In genomic region chr13:51004111-51004865, GRCh38 we compare ENCODE assay signal across 19 cellular contexts.
DNase-seq lines count a peak whose midpoint lies in the region; TF ChIP-seq lines count a peak whose summit lies in the region.
"Had no signal": no experiment of that assay in that cellular context is flagged by ENCODE, and none has a peak within 500 bp of the region (broad histone marks: within the 10 kb centered on the region; RNA-seq: fewer than 3 reads in every experiment).

No MANE protein-coding gene starts in this region.

- no peaks in the 10 kb centered on the region for H3K36me3 Mint-ChIP-seq in CD14-positive monocyte
- H3K36me3 Mint-ChIP-seq: CD8-positive, alpha-beta T cell had no signal

- CTCF ChIA-PET in mammary epithelial cell (lab: Charles Lee; ENCODE audit: low non-redundant PET), result no interaction called here

- no peaks in the 10 kb centered on the region for H3K79me2 ChIP-seq in osteoblast (ENCODE audit: insufficient read depth, low read length)
- no peaks in the 10 kb centered on the region for H3K79me2 ChIP-seq in mammary epithelial cell (ENCODE audit: insufficient read depth, low read length)

- 87% methylated on average over 18 of the region's 18 CpGs for WGBS in esophagus muscularis mucosa
- 88% methylated on average over 14 of the region's 18 CpGs for WGBS in mammary epithelial cell (ENCODE audit: low coverage, missing lambda C conversion rate)

- H3K27ac ChIP-seq in esophagus muscularis mucosa (replicated peaks in 1 of 4) (no peak overlapping the region), osteoblast (ENCODE audit: low read depth, low read length) (no peak overlapping the region), mammary epithelial cell (ENCODE audit: insufficient read depth, low read depth, low read length) (no peak overlapping the region)
- H3K27ac ChIP-seq: GM23248 had no signal

- DNase-seq in CD14-positive monocyte (ENCODE audit: low spot score) (no peak), NOMO-1 treated with DMSO at 0.1 percent for 48 hours (lab: John Stamatoyannopoulos, UW; ENCODE audit: unreplicated experiment) (peak; percentile 46), esophagus muscularis mucosa (ENCODE audit: extremely low spot score) (peak; percentile 70), osteoblast (ENCODE audit: insufficient read length, low spot score, missing footprints) (peak; percentile 45), Kasumi-1 (lab: John Stamatoyannopoulos, UW) (no peak), mammary epithelial cell (no peak), 8988T (no peak)
- DNase-seq: Calu3; CD8-positive, alpha-beta T cell; GM23248; MG63; NCI-H1105; NCI-H146; NCI-H2029; NCI-H2227 treated with DMSO at 0.1 percent for 48 hours; NCI-H524; NCI-H774; NK-92 treated with Interleukin-12 subunit alpha and Interleukin-12 subunit beta, amount 100 ng/mL, for 24 hours; OCI-M1 had no signal

- in situ Hi-C loops in mammary epithelial cell (cut with MboI; ENCODE audit: low sequenced_read_pairs in 2 of 2), result no loop called here

- TF ChIP-seq CTCF in CD14-positive monocyte (IDR thresholded peaks at IDR 0.05), result no peak
- TF ChIP-seq CTCF in esophagus muscularis mucosa (IDR thresholded peaks at IDR 0.05), result no peak
- TF ChIP-seq CTCF in osteoblast (IDR thresholded peaks at IDR 0.05; ENCODE audit: extremely low read depth, low read depth, low read length), result no peak
- TF ChIP-seq CTCF in mammary epithelial cell (conservative IDR thresholded peaks at IDR 0.05 in 1 of 2, IDR thresholded peaks at IDR 0.05 in 1 of 2; ENCODE audit: extremely low read depth in 1 of 2, insufficient read depth in 1 of 2, low read depth in 1 of 2, low read length in 2 of 2), result no peak

- H3K36me3 ChIP-seq in esophagus muscularis mucosa (no peaks in the 10 kb centered on the region), osteoblast (ENCODE audit: insufficient read depth, low read length) (no peaks in the 10 kb centered on the region), mammary epithelial cell (ENCODE audit: insufficient read depth, low read length) (no peaks in the 10 kb centered on the region)
- H3K36me3 ChIP-seq: MG63 had no signal

- H3K27ac Mint-ChIP-seq in CD14-positive monocyte, result peak overlapping the region in 4 of 7 donors; percentile 1 to 52 (median 25)
- H3K27ac Mint-ChIP-seq: CD8-positive, alpha-beta T cell had no signal

- H3K9ac ChIP-seq in mammary epithelial cell (ENCODE audit: insufficient read depth, low read length), result no peak overlapping the region
- H3K9ac ChIP-seq: GM23248 had no signal

- BruUV-seq in mammary epithelial cell (replicated peaks; lab: Mats Ljungman, UMichigan), result no TSS peak

- no peak for TF ChIP-seq POLR2A in esophagus muscularis mucosa (IDR thresholded peaks at IDR 0.05; ENCODE audit: low read depth)

- peaks cover 2 to 6% (median 5%) of the 10 kb centered on the region in 3 donors for H3K27me3 Mint-ChIP-seq in CD14-positive monocyte (ENCODE audit: low read depth in 3 of 3)

- no peaks in the 10 kb centered on the region for H4K20me1 ChIP-seq in osteoblast (ENCODE audit: insufficient read depth, low read length)
- H4K20me1 ChIP-seq in mammary epithelial cell (ENCODE audit: insufficient read depth, low read length), result no peaks in the 10 kb centered on the region

- H3K27me3 ChIP-seq in esophagus muscularis mucosa, result no peaks in the 10 kb centered on the region
- peaks cover 37% of the 10 kb centered on the region for H3K27me3 ChIP-seq in osteoblast (ENCODE audit: insufficient read depth, low read length)
- H3K27me3 ChIP-seq in mammary epithelial cell (ENCODE audit: insufficient read depth, low read length), result no peaks in the 10 kb centered on the region
- H3K27me3 ChIP-seq: MG63 had no signal

- H3K4me1 ChIP-seq in esophagus muscularis mucosa, result peaks cover 0 to 13% (median 7%) of the 10 kb centered on the region in 4 donors
- H3K4me1 ChIP-seq in osteoblast (ENCODE audit: insufficient read depth, low read length), result peaks cover 7% of the 10 kb centered on the region
- peaks cover 17% of the 10 kb centered on the region for H3K4me1 ChIP-seq in mammary epithelial cell (ENCODE audit: insufficient read depth, low read length)

- no peak overlapping the region for H3K4me3 ChIP-seq in esophagus muscularis mucosa
- no peak overlapping the region for H3K4me3 ChIP-seq in osteoblast (ENCODE audit: insufficient read depth, low read length)
- H3K4me3 ChIP-seq in mammary epithelial cell (replicated peaks in 1 of 3; ENCODE audit: insufficient read depth in 1 of 3, low read depth in 2 of 3, low read length in 3 of 3), result no peak overlapping the region
- H3K4me3 ChIP-seq: GM23248, MG63 had no signal

- peaks cover 13% of the 10 kb centered on the region for H3K4me1 Mint-ChIP-seq in CD14-positive monocyte

- TF ChIP-seq EP300 in esophagus muscularis mucosa (IDR thresholded peaks at IDR 0.05), result no peak

- intact Hi-C loops in CD14-positive monocyte (cut with micrococcal nuclease) (no loop called here), esophagus muscularis mucosa (cut with DNase I) (no loop called here), mammary epithelial cell (cut with micrococcal nuclease) (no loop called here)

- peaks cover 0 to 1% (median 0%) of the 10 kb centered on the region in 7 donors for H3K9me3 Mint-ChIP-seq in CD14-positive monocyte
- H3K9me3 Mint-ChIP-seq: CD8-positive, alpha-beta T cell had no signal

- dilution Hi-C loops in mammary epithelial cell (cut with HindIII; ENCODE audit: low sequenced_read_pairs), result no loop called here

- no peaks in the 10 kb centered on the region for H3K9me3 ChIP-seq in esophagus muscularis mucosa
- H3K9me3 ChIP-seq in osteoblast (ENCODE audit: low read depth, low read length), result no peaks in the 10 kb centered on the region
- H3K9me3 ChIP-seq in mammary epithelial cell (replicated peaks; ENCODE audit: insufficient read depth, low read length), result no peaks in the 10 kb centered on the region
- H3K9me3 ChIP-seq: MG63 had no signal

- no peak overlapping the region for H2AFZ ChIP-seq in osteoblast (ENCODE audit: low read length)
- no peak overlapping the region for H2AFZ ChIP-seq in mammary epithelial cell (ENCODE audit: low read depth, low read length)
- H2AFZ ChIP-seq: GM23248 had no signal

- H3K4me2 ChIP-seq in osteoblast (ENCODE audit: insufficient read depth, low read length) (no peak overlapping the region), mammary epithelial cell (ENCODE audit: insufficient read depth, low read depth, low read length) (no peak overlapping the region)

- peak overlapping the region; percentile 78 to 96 for H3K4me3 Mint-ChIP-seq in CD14-positive monocyte
- H3K4me3 Mint-ChIP-seq: CD8-positive, alpha-beta T cell had no signal

Comparison
In these comparisons a context has a peak if more than half of its experiments do, and no peak if none do; other contexts are left out.
1. DNase-seq: peak in NOMO-1 treated with DMSO at 0.1 percent for 48 hours (single experiment), esophagus muscularis mucosa (single experiment) and osteoblast (single experiment); none in CD14-positive monocyte (single experiment), Kasumi-1 (0 of 2), mammary epithelial cell (single experiment) and 8988T (single experiment).